Comparison of ENCODE assay signal across 24 cellular contexts in the genomic region with DNA sequence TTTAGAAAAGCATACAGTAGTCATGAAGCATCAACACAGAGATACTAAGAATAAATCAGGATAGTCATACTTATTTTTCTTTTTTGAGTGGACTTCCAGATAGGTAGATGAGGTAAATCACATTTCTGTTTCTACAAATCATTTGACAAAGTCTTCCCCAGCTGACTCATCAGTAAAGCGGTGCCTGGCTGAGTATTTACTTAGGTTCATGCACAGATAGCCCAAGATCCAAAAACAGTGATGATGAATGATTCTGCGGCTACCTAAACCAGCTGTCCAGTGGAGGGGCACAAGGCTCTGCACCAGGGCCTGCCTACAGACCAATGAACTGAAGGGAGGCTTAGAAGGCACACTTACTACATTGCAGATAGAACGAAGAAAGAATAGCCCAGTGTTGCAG.
A peak's percentile ranks its signal among the peaks of the same experiment; 100 is the strongest.
DNase-seq lines count a peak whose midpoint lies in the region; ATAC-seq, FAIRE-seq and TF ChIP-seq lines count a peak whose summit lies in the region.
"Had no signal": no experiment of that assay in that cellular context is flagged by ENCODE, and none has a peak within 500 bp of the region (broad histone marks: within the 10 kb centered on the region; RNA-seq: fewer than 3 reads in every experiment).

No MANE protein-coding gene starts in this region.

- intact Hi-C loops in tibial artery (cut with DNase I; ENCODE audit: low total_unique reads) = no loop called here

- no peaks in the 10 kb centered on the region for H3K36me3 ChIP-seq in tibial artery
- H3K36me3 ChIP-seq: SJSA1 had no signal

- FAIRE-seq in RCC 7860 (lab: Jason Lieb, UNC) = peak; percentile 41
- FAIRE-seq: D721Med, G401.6, GM12878 had no signal

- TF ChIP-seq CTCF in epithelial cell of esophagus (IDR thresholded peaks at IDR 0.05; ENCODE audit: insufficient read depth, low read depth, low read length, missing control alignments) = no peak
- TF ChIP-seq CTCF in osteocyte (IDR thresholded peaks at IDR 0.05) = no peak
- TF ChIP-seq CTCF in tibial artery (IDR thresholded peaks at IDR 0.05) = no peak

- peaks cover under 1% of the 10 kb centered on the region for H3K4me1 Mint-ChIP-seq in osteocyte (ENCODE audit: unreplicated experiment)
- no peaks in the 10 kb centered on the region for H3K4me1 Mint-ChIP-seq in stimulated activated naive CD8-positive, alpha-beta T cell treated with anti-CD3 and anti-CD28 coated beads, Interleukin-15, amount 100 ng/mL, for 72 hours

- H3K4me3 ChIP-seq in epithelial cell of esophagus (ENCODE audit: low read length) (no peak overlapping the region), tibial artery (no peak overlapping the region)
- H3K4me3 ChIP-seq: BLaER1 treated with 17β-estradiol and CSF1 and Interleukin-3, amounts not matched to agents 10 nM and 100 nM; GM12878; GM23338; SJSA1 had no signal

- H3K27me3 Mint-ChIP-seq in osteocyte (ENCODE audit: unreplicated experiment) = peaks cover 44% of the 10 kb centered on the region
- H3K27me3 Mint-ChIP-seq in stimulated activated naive CD8-positive, alpha-beta T cell treated with anti-CD3 and anti-CD28 coated beads, Interleukin-15, amount 100 ng/mL, for 72 hours = peaks cover 12% of the 10 kb centered on the region
- H3K27me3 Mint-ChIP-seq: CD4-positive, alpha-beta T cell had no signal

- no peak overlapping the region for H3K4me3 Mint-ChIP-seq in osteocyte (ENCODE audit: unreplicated experiment)
- H3K4me3 Mint-ChIP-seq in stimulated activated naive CD8-positive, alpha-beta T cell treated with anti-CD3 and anti-CD28 coated beads, Interleukin-15, amount 100 ng/mL, for 72 hours = no peak overlapping the region
- H3K4me3 Mint-ChIP-seq: CD4-positive, alpha-beta T cell; GM23338; H9; IgD-negative memory B cell had no signal

- H3K9me3 ChIP-seq in tibial artery = peaks cover 0 to 17% (median 8%) of the 10 kb centered on the region in 3 donors

- no peaks in the 10 kb centered on the region for H3K36me3 Mint-ChIP-seq in osteocyte (ENCODE audit: unreplicated experiment)

- no peak for ATAC-seq in stimulated activated naive CD8-positive, alpha-beta T cell treated with anti-CD3 and anti-CD28 coated beads, Interleukin-15, amount 100 ng/mL, for 72 hours
- ATAC-seq: GM12878, GM23338, Right ventricle myocardium inferior had no signal

- H3K27me3 ChIP-seq in tibial artery = no peaks in the 10 kb centered on the region
- H3K27me3 ChIP-seq: BLaER1 treated with 17β-estradiol and CSF1 and Interleukin-3, amounts not matched to agents 10 nM and 100 nM; SJSA1 had no signal

- DNase-seq in DMS53 (lab: John Stamatoyannopoulos, UW) (peak; percentile 69), RCC 7860 (ENCODE audit: low spot score) (no peak), epithelial cell of esophagus (ENCODE audit: low read depth) (peak; percentile 26), osteocyte (ENCODE audit: extremely low spot score, unreplicated experiment) (peak; percentile 19), tibial artery (no peak)
- DNase-seq in stimulated activated naive CD8-positive, alpha-beta T cell treated with anti-CD3 and anti-CD28 coated beads, Interleukin-15, amount 100 ng/mL, for 72 hours = no peak
- no peak for DNase-seq in stimulated activated CD4-positive, alpha-beta T cell treated with anti-CD3 and anti-CD28 coated beads, Interleukin-2, amount 100 ng/mL, for 48 hours
- DNase-seq: AML-193; CD4-positive, alpha-beta T cell; H9; NCI-H1048; NCI-H1417; NCI-H1694; NCI-H2029 treated with DMSO at 0.1 percent for 48 hours; NCI-H2227 treated with DMSO at 0.1 percent for 48 hours; NCI-H510A had no signal

- H3K9me3 Mint-ChIP-seq in osteocyte (ENCODE audit: unreplicated experiment) = peaks cover 24% of the 10 kb centered on the region
- peaks cover 13 to 26% of the 10 kb centered on the region in 2 donors for H3K9me3 Mint-ChIP-seq in stimulated activated naive CD8-positive, alpha-beta T cell treated with anti-CD3 and anti-CD28 coated beads, Interleukin-15, amount 100 ng/mL, for 72 hours

- no peak overlapping the region for H3K27ac ChIP-seq in tibial artery
- H3K27ac ChIP-seq: BLaER1 treated with 17β-estradiol and CSF1 and Interleukin-3, amounts not matched to agents 10 nM and 100 nM; SJSA1 had no signal

- no peak overlapping the region for H3K27ac Mint-ChIP-seq in osteocyte (ENCODE audit: unreplicated experiment)
- H3K27ac Mint-ChIP-seq in stimulated activated naive CD8-positive, alpha-beta T cell treated with anti-CD3 and anti-CD28 coated beads, Interleukin-15, amount 100 ng/mL, for 72 hours = no peak overlapping the region
- H3K27ac Mint-ChIP-seq: CD4-positive, alpha-beta T cell; GM23338; H9; IgD-negative memory B cell had no signal

- no peaks in the 10 kb centered on the region for H3K4me1 ChIP-seq in tibial artery
- H3K4me1 ChIP-seq: BLaER1 treated with 17β-estradiol and CSF1 and Interleukin-3, amounts not matched to agents 10 nM and 100 nM; SJSA1 had no signal

Comparison
In these comparisons a context has a peak if more than half of its experiments do, and no peak if none do; other contexts are left out.
1. DNase-seq: peak in DMS53 (single experiment), epithelial cell of esophagus (single experiment) and osteocyte (single experiment); none in RCC 7860 (single experiment), stimulated activated naive CD8-positive, alpha-beta T cell treated with anti-CD3 and anti-CD28 coated beads, Interleukin-15, amount 100 ng/mL, for 72 hours (0 of 2), tibial artery (0 of 2) and stimulated activated CD4-positive, alpha-beta T cell treated with anti-CD3 and anti-CD28 coated beads, Interleukin-2, amount 100 ng/mL, for 48 hours (0 of 2).